ENCODE assay signal across 8 cellular contexts in the genomic region with DNA sequence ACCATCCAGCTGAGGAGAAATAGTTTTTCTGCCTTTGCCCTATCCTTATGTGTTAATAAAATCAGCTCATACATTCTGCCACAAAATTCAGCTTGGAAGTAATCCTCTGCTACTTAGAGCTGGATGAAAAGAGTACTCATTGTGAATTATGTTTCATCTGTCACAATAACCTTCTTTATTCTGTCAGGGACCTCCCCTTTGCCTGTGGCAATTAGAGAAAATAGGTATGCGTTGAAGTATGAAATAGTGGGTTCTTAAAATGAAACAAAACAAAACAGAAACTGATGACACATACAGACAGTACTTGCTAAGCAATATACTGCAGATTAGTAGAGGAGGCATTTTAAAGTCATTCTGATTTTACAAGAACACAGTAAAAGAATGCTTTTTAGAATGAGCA.
DNase-seq lines count a peak whose midpoint lies in the region.

No MANE protein-coding gene starts in this region.

- H2BK5ac ChIP-seq in trophoblast cell (ENCODE audit: low read depth, low read length, poor library complexity): no peak overlapping the region

- H3K4me1 ChIP-seq in trophoblast cell (ENCODE audit: control insufficient read depth in 1 of 2, insufficient read depth in 2 of 2, low read length in 2 of 2): no peaks in the 10 kb centered on the region

- no peaks in the 10 kb centered on the region for H3K79me1 ChIP-seq in trophoblast cell (ENCODE audit: low read length)

- H3K27ac ChIP-seq in temporal lobe (ENCODE audit: low read depth, low read length) (peak overlapping the region; percentile 67), trophoblast cell (ENCODE audit: low read depth, low read length) (no peak overlapping the region)

- no peaks in the 10 kb centered on the region for H3K27me3 ChIP-seq in trophoblast cell (ENCODE audit: insufficient read depth, low read length)

- no peak overlapping the region for H4K12ac ChIP-seq in trophoblast cell (ENCODE audit: low read depth, low read length)

- H2BK12ac ChIP-seq in trophoblast cell (ENCODE audit: low read length): no peak overlapping the region

- no CpG with 5 or more reads among the region's 1 CpG for WGBS in trophoblast cell (ENCODE audit: extremely low coverage, insufficient coverage, insufficient read length)

- no peak overlapping the region for H3K23ac ChIP-seq in trophoblast cell (ENCODE audit: low read length)

- no peak overlapping the region for H3K14ac ChIP-seq in trophoblast cell (ENCODE audit: low read length)

- no peaks in the 10 kb centered on the region for H3K79me2 ChIP-seq in trophoblast cell (ENCODE audit: control insufficient read depth, insufficient read depth, low read length, poor library complexity)

- DNase-seq in NCI-H2107 treated with DMSO at 0.1 percent for 48 hours (lab: John Stamatoyannopoulos, UW; ENCODE audit: unreplicated experiment) (peak; percentile 9), NCI-H2107 (lab: John Stamatoyannopoulos, UW) (no peak), NCI-H526 (lab: John Stamatoyannopoulos, UW) (peak; percentile 12 to 34), foreskin melanocyte (peak; percentile 92), trophoblast cell (no peak), DMS53 (lab: John Stamatoyannopoulos, UW) (no peak), NCI-H446 (lab: John Stamatoyannopoulos, UW) (no peak)

- H3K18ac ChIP-seq in trophoblast cell (ENCODE audit: low read length): no peak overlapping the region

- H3K4me2 ChIP-seq in trophoblast cell (ENCODE audit: low read length): no peak overlapping the region

- H4K91ac ChIP-seq in trophoblast cell (ENCODE audit: low read depth, low read length): no peak overlapping the region

- H3K4me3 ChIP-seq in trophoblast cell (ENCODE audit: low read depth, low read length): no peak overlapping the region

- H2AK5ac ChIP-seq in trophoblast cell (ENCODE audit: low read length): no peak overlapping the region

- H2AFZ ChIP-seq in trophoblast cell (ENCODE audit: insufficient read depth, low read length, poor library complexity): no peak overlapping the region

- H3K9ac ChIP-seq in trophoblast cell (ENCODE audit: low read length): no peak overlapping the region

- no peak overlapping the region for H2BK120ac ChIP-seq in trophoblast cell (ENCODE audit: insufficient read depth, low read length, poor library complexity)

- H3K4ac ChIP-seq in trophoblast cell (ENCODE audit: low read depth, low read length): no peak overlapping the region

- no peaks in the 10 kb centered on the region for H3K36me3 ChIP-seq in trophoblast cell (ENCODE audit: control insufficient read depth in 1 of 2, insufficient read depth in 2 of 2, low read length in 2 of 2)

- no peak overlapping the region for H4K8ac ChIP-seq in trophoblast cell (ENCODE audit: low read depth, low read length)

- no peaks in the 10 kb centered on the region for H3K9me3 ChIP-seq in trophoblast cell (ENCODE audit: insufficient read depth, low read depth, low read length)

Comparison
In these comparisons a context has a peak if more than half of its experiments do, and no peak if none do; other contexts are left out.
1. DNase-seq: peak in NCI-H2107 treated with DMSO at 0.1 percent for 48 hours (single experiment), NCI-H526 (2 of 2) and foreskin melanocyte (single experiment); none in NCI-H2107 (single experiment), trophoblast cell (0 of 2), DMS53 (single experiment) and NCI-H446 (0 of 2).